In the genomic region with DNA sequence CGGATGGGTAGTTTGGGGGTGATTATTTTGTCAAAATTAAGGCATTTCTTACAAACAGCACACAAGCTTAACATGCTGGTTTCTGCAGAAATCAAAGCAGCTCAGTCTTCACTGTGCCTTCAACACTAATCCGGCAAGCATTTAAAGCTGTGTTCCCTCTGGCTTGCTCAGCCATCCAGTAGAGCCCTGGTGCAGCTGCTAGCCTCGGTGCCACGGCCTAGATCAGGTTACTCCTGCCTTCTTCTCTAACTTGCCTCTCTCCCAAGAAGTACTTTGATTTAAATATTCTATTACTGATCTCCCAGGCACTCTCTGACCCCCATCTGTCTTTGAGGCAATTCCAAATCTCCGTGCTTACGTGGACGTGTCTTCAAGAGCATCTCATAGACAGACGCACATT, we compare ENCODE assay signal across 1 cellular context.
TF ChIP-seq lines count a peak whose summit lies in the region.

No MANE protein-coding gene starts in this region.

TF ChIP-seq in SK-N-SH, 30 proteins besides CTCF, POLR2A, EP300 and RAD21 (continued from another document):
- TF ChIP-seq, protein P1, sequence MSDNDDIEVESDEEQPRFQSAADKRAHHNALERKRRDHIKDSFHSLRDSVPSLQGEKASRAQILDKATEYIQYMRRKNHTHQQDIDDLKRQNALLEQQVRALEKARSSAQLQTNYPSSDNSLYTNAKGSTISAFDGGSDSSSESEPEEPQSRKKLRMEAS (IDR thresholded peaks at IDR 0.05; ENCODE audit: low read depth) = no peak
- TF ChIP-seq RXRA (IDR thresholded peaks at IDR 0.05; ENCODE audit: borderline replicate concordance, low read depth) (no peak), YY1 (IDR thresholded peaks at IDR 0.05; ENCODE audit: low read depth) (no peak)
